Comparison of ENCODE assay signal across 16 cellular contexts in the genomic region with DNA sequence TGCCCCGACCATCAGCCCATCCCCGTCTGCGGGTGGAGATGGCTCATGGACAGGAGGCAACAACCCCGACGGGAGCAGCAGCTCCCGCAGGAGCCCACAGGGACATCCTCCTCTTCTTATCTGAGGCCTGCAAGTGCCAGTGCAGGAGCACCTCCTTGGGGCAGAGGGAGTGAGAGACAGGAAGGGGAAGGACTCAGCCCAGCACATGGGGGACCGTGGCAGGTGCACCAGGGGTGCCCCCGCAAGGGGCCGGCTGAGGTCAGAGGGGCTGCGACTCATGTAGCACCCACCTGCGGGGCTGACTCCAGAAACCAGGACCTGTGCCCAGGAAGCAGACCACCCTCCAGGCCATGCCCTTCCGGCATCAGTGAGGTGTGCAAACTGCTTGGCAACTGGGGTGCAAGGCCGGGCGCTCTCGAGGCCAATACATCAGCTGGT.
"Had no signal": no experiment of that assay in that cellular context is flagged by ENCODE, and none has a peak within 500 bp of the region (broad histone marks: within the 10 kb centered on the region; RNA-seq: fewer than 3 reads in every experiment).

No MANE protein-coding gene starts in this region.

- DNase-seq: activated CD4-positive, alpha-beta T cell treated with anti-CD3 and anti-CD28 coated beads for 4 hours; activated T-cell treated with anti-CD3 and anti-CD28 coated beads, Interleukin-2, amount 50 U/mL, for 4 hours; cortex of kidney had no signal

- H3K4me1 Mint-ChIP-seq: immature natural killer cell; naive thymus-derived CD8-positive, alpha-beta T cell had no signal

- H3K9me3 Mint-ChIP-seq: activated naive CD4-positive, alpha-beta T cell treated with anti-CD3 and anti-CD28 coated beads for 36 hours; activated naive CD8-positive, alpha-beta T cell treated with anti-CD3 and anti-CD28 coated beads, Interleukin-2, amount 10 ng/mL, durations not matched to agents 7 days and 5 days; activated T-cell treated with anti-CD3 and anti-CD28 coated beads, Interleukin-2, amount 50 U/mL, for 4 hours; stimulated activated naive CD8-positive, alpha-beta T cell treated with anti-CD3 and anti-CD28 coated beads, Interleukin-15, Interleukin-2, amounts not matched to agents 100 ng/mL and 50 ng/mL, for 24 hours had no signal

- H3K27ac ChIP-seq: epithelial cell of prostate, heart left ventricle, lower lobe of right lung, neutrophil, ovary, prostate gland, suprapubic skin, tibial nerve had no signal

- H3K27ac Mint-ChIP-seq: activated naive CD4-positive, alpha-beta T cell treated with anti-CD3 and anti-CD28 coated beads for 36 hours; activated naive CD8-positive, alpha-beta T cell treated with anti-CD3 and anti-CD28 coated beads, Interleukin-2, amount 10 ng/mL, durations not matched to agents 7 days and 5 days; immature natural killer cell; naive thymus-derived CD8-positive, alpha-beta T cell; stimulated activated naive CD8-positive, alpha-beta T cell treated with anti-CD3 and anti-CD28 coated beads, Interleukin-15, Interleukin-2, amounts not matched to agents 100 ng/mL and 50 ng/mL, for 24 hours had no signal

- H3K36me3 ChIP-seq: heart left ventricle, lower lobe of right lung, neutrophil, ovary, prostate gland, suprapubic skin, tibial nerve had no signal

- H3K4me3 ChIP-seq: heart left ventricle, lower lobe of right lung, ovary, prostate gland, suprapubic skin, tibial nerve had no signal

- H3K36me3 Mint-ChIP-seq: activated naive CD8-positive, alpha-beta T cell treated with anti-CD3 and anti-CD28 coated beads, Interleukin-2, amount 10 ng/mL, durations not matched to agents 7 days and 5 days; immature natural killer cell; naive thymus-derived CD8-positive, alpha-beta T cell had no signal

- H3K4me1 ChIP-seq: heart left ventricle, lower lobe of right lung, prostate gland, suprapubic skin had no signal

- H3K4me3 Mint-ChIP-seq: activated naive CD4-positive, alpha-beta T cell treated with anti-CD3 and anti-CD28 coated beads for 36 hours; activated naive CD8-positive, alpha-beta T cell treated with anti-CD3 and anti-CD28 coated beads, Interleukin-2, amount 10 ng/mL, durations not matched to agents 7 days and 5 days; activated T-cell treated with anti-CD3 and anti-CD28 coated beads, Interleukin-2, amount 50 U/mL, for 4 hours; immature natural killer cell; naive thymus-derived CD8-positive, alpha-beta T cell; stimulated activated naive CD8-positive, alpha-beta T cell treated with anti-CD3 and anti-CD28 coated beads, Interleukin-15, Interleukin-2, amounts not matched to agents 100 ng/mL and 50 ng/mL, for 24 hours had no signal

- H3K9me3 ChIP-seq: heart left ventricle, lower lobe of right lung, neutrophil, ovary, prostate gland, suprapubic skin, tibial nerve had no signal

- ATAC-seq: activated T-cell treated with anti-CD3 and anti-CD28 coated beads, Interleukin-2, amount 50 U/mL, for 4 hours; naive thymus-derived CD8-positive, alpha-beta T cell had no signal

- H3K27me3 Mint-ChIP-seq: activated naive CD8-positive, alpha-beta T cell treated with anti-CD3 and anti-CD28 coated beads, Interleukin-2, amount 10 ng/mL, durations not matched to agents 7 days and 5 days; stimulated activated naive CD8-positive, alpha-beta T cell treated with anti-CD3 and anti-CD28 coated beads, Interleukin-15, Interleukin-2, amounts not matched to agents 100 ng/mL and 50 ng/mL, for 24 hours had no signal

- H3K27me3 ChIP-seq: heart left ventricle, neutrophil, ovary, suprapubic skin, tibial nerve had no signal
